1 cellular context compared by ENCODE assay signal in the genomic region with DNA sequence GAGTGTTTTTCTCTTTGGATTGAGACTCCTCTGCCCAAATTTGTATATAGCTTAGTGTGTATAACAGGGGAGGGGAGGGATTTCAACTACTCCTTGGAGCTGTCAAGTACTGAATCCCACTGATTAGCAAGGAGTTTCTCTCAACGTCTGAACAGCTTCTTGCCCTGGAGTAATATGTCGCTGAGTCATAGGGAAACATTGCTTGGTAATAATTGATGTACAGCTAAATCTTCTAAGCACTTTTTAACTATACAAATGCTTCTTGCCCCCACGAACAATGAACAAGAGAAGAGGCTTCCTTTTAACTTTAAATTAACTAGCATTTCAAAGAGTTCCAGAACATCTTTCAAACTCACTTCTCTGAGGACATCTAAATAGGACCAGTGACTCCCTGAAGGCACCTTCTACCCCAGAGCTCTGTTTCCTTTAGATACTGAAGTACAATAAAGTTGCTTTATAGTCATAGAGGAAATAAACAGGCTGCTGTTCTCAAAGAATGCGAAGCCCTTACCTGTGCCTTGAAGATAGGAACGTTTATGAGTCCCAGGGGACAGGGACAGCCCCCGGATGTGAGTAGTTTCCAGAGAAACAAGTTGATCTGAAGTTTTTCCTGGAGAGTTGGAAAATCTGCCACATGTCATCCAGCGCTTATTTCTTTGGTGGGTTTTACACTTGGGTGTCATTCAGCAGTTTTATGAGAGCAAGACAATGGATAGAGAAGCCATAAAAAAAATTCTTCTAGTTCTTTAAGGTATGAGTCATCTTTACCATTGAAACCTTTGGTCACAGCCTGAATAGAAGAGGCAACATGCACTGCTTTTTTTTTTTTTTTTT.
A peak's percentile ranks its signal among the peaks of the same experiment; 100 is the strongest.
TF ChIP-seq lines count a peak whose summit lies in the region.

No MANE protein-coding gene starts in this region.

TF ChIP-seq in GM12878, 131 proteins besides CTCF, POLR2A, EP300 and RAD21 (continued from another document):
- no peak for TF ChIP-seq BHLHE40 (IDR thresholded peaks at IDR 0.05; ENCODE audit: borderline replicate concordance in 1 of 2, low read depth in 2 of 2, low read length in 1 of 2)
- TF ChIP-seq, protein P1, sequence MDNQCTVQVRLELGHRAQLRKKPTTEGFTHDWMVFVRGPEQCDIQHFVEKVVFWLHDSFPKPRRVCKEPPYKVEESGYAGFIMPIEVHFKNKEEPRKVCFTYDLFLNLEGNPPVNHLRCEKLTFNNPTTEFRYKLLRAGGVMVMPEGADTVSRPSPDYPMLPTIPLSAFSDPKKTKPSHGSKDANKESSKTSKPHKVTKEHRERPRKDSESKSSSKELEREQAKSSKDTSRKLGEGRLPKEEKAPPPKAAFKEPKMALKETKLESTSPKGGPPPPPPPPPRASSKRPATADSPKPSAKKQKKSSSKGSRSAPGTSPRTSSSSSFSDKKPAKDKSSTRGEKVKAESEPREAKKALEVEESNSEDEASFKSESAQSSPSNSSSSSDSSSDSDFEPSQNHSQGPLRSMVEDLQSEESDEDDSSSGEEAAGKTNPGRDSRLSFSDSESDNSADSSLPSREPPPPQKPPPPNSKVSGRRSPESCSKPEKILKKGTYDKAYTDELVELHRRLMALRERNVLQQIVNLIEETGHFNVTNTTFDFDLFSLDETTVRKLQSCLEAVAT (IDR thresholded peaks at IDR 0.05), result 0 out of 2 replicates have a peak, but pooled peaks have one; percentile 50
- peak; percentile 78 for TF ChIP-seq DPF2 (IDR thresholded peaks at IDR 0.05)
- TF ChIP-seq EGR1 (IDR thresholded peaks at IDR 0.05; ENCODE audit: borderline replicate concordance in 1 of 2, low read depth in 2 of 2, low read length in 2 of 2), result no peak
- no peak for TF ChIP-seq CEBPB (IDR thresholded peaks at IDR 0.05; ENCODE audit: borderline replicate concordance in 1 of 2, low read depth in 2 of 2, low read length in 2 of 2)
- peak; percentile 76; the same call in 1 of the 2 replicates for TF ChIP-seq BACH1 (IDR thresholded peaks at IDR 0.05; ENCODE audit: borderline replicate concordance)
- TF ChIP-seq MTA2 (IDR thresholded peaks at IDR 0.05; ENCODE audit: low read depth), result peak; percentile 71
- no peak for TF ChIP-seq NR2F1 (conservative IDR thresholded peaks at IDR 0.05)
- TF ChIP-seq ZNF384 (IDR thresholded peaks at IDR 0.05; ENCODE audit: borderline replicate concordance, low read depth, low read length), result peak; percentile 99
- TF ChIP-seq ZNF622 (IDR thresholded peaks at IDR 0.05), result no peak
- peak; percentile 49; the same call in 1 of the 2 replicates for TF ChIP-seq STAT3 (IDR thresholded peaks at IDR 0.05; ENCODE audit: low read depth, low read length)
- TF ChIP-seq GATAD2B (conservative IDR thresholded peaks at IDR 0.05; ENCODE audit: low read depth), result peak; percentile 36; the same call in 1 of the 2 replicates
